In genomic region chr3:121411554-121411953, GRCh38 we compare ENCODE assay signal across 18 cellular contexts.
"Had no signal": no experiment of that assay in that cellular context is flagged by ENCODE, and none has a peak within 500 bp of the region (broad histone marks: within the 10 kb centered on the region; RNA-seq: fewer than 3 reads in every experiment).

No MANE protein-coding gene starts in this region.

- H3K9me3 Mint-ChIP-seq: activated CD8-positive, alpha-beta T cell treated with anti-CD3 and anti-CD28 coated beads for 36 hours; activated naive CD8-positive, alpha-beta T cell treated with anti-CD3 and anti-CD28 coated beads, Interleukin-2, amount 50 U/mL, for 24 hours; nephron progenitor cell had no signal

- ATAC-seq: activated CD8-positive, alpha-beta T cell treated with anti-CD3 and anti-CD28 coated beads for 36 hours; activated naive CD8-positive, alpha-beta T cell treated with anti-CD3 and anti-CD28 coated beads, Interleukin-2, amount 50 U/mL, for 24 hours; heart left ventricle; left lung; sciatic nerve had no signal

- H3K36me3 ChIP-seq: ascending aorta, heart left ventricle, left lung, upper lobe of left lung had no signal

- H3K9me3 ChIP-seq: ascending aorta, heart left ventricle, left lung, upper lobe of left lung had no signal

- H3K4me1 ChIP-seq: ascending aorta, heart left ventricle, left lung, upper lobe of left lung had no signal

- H3K27ac Mint-ChIP-seq: activated CD8-positive, alpha-beta T cell treated with anti-CD3 and anti-CD28 coated beads for 36 hours; activated naive CD8-positive, alpha-beta T cell treated with anti-CD3 and anti-CD28 coated beads, Interleukin-2, amount 50 U/mL, for 24 hours; nephron progenitor cell had no signal

- H3K4me1 Mint-ChIP-seq: nephron progenitor cell had no signal

- H3K27me3 ChIP-seq: ascending aorta, left lung, upper lobe of left lung had no signal

- H3K4me3 Mint-ChIP-seq: activated CD8-positive, alpha-beta T cell treated with anti-CD3 and anti-CD28 coated beads for 36 hours; activated naive CD8-positive, alpha-beta T cell treated with anti-CD3 and anti-CD28 coated beads, Interleukin-2, amount 50 U/mL, for 24 hours; nephron progenitor cell had no signal

- H3K4me3 ChIP-seq: ascending aorta, heart left ventricle, left lung, upper lobe of left lung had no signal

- H3K27ac ChIP-seq: ascending aorta, epithelial cell of prostate, heart left ventricle, left lung, upper lobe of left lung had no signal

- DNase-seq: activated CD4-positive, alpha-beta T cell treated with anti-CD3 and anti-CD28 coated beads for 4 hours; activated CD8-positive, alpha-beta memory T cell treated with anti-CD3 and anti-CD28 coated beads, Interleukin-2, amount 50 U/mL, for 4 hours; activated CD8-positive, alpha-beta T cell treated with anti-CD3 and anti-CD28 coated beads for 36 hours; activated naive CD8-positive, alpha-beta T cell treated with anti-CD3 and anti-CD28 coated beads, Interleukin-2, amount 50 U/mL, for 24 hours; central memory CD4-positive, alpha-beta T cell; cortex of kidney; effector memory CD4-positive, alpha-beta T cell; heart left ventricle; left lung; mesenchymal stem cell; nephron progenitor cell; stimulated activated CD4-positive, alpha-beta T cell treated with anti-CD3 and anti-CD28 coated beads, Interleukin-2, amount 100 ng/mL, for 24 hours; stimulated activated naive CD4-positive, alpha-beta T cell; T-helper 1 cell; upper lobe of left lung had no signal
